8 cellular contexts compared by ENCODE assay signal in genomic region chr11:43852057-43852636, GRCh38. TPM values are rescaled to one million over a fixed set of nuclear protein-coding genes. Genes with fewer than 3 reads are reported as not detected.
DNase-seq lines count a peak whose midpoint lies in the region; ATAC-seq and TF ChIP-seq lines count a peak whose summit lies in the region.

No MANE protein-coding gene starts in this region.

- DNase-seq in activated gamma-delta T cell treated with Interleukin-2 at 50 U/mL for 16 hours: peak; percentile 51
- no peak for DNase-seq in activated gamma-delta T cell (lab: John Stamatoyannopoulos, UW)
- DNase-seq in NCI-H1930 (lab: John Stamatoyannopoulos, UW): peak; percentile 54 to 71
- DNase-seq in WTC11 (ENCODE audit: low spot score): peak; percentile 77
- peak; percentile 22 for DNase-seq in central memory CD4-positive, alpha-beta T cell
- DNase-seq in left lung: peak in 1 of 2 donors; percentile 34
- peak; percentile 17 to 62 (median 35) for DNase-seq in stimulated activated CD4-positive, alpha-beta T cell treated with anti-CD3 and anti-CD28 coated beads, TNF-alpha, amount 100 ng/mL, for 24 hours (ENCODE audit: low read depth in 3 of 3)

- no peak overlapping the region for H3K27ac Mint-ChIP-seq in WTC11

- peaks cover 24% of the 10 kb centered on the region for H3K36me3 Mint-ChIP-seq in WTC11

- H3K4me3 ChIP-seq in left lung: no peak overlapping the region

- intact Hi-C loops in left lung (cut with DNase I): no loop called here

- peaks cover 0 to 22% of the 10 kb centered on the region in 2 donors for H3K36me3 ChIP-seq in left lung

- H3K9me3 Mint-ChIP-seq in WTC11: no peaks in the 10 kb centered on the region

- TF ChIP-seq CTCF in WTC11 (IDR thresholded peaks at IDR 0.05) (peak; percentile 76), left lung (IDR thresholded peaks at IDR 0.05) (peak; percentile 67 to 71)

- H3K27me3 Mint-ChIP-seq in WTC11 (ENCODE audit: low read depth): no peaks in the 10 kb centered on the region

- POLR2A ChIA-PET in WTC11 (lab: Charles Lee): no interaction called here

- no peak overlapping the region for H3K27ac ChIP-seq in left lung

- H3K27me3 ChIP-seq in left lung: no peaks in the 10 kb centered on the region

- no peaks in the 10 kb centered on the region for H3K4me1 ChIP-seq in left lung

- H3K4me3 Mint-ChIP-seq in WTC11: no peak overlapping the region

- no peaks in the 10 kb centered on the region for H3K9me3 ChIP-seq in left lung

- CTCF ChIA-PET in WTC11 (lab: Charles Lee): interaction anchor here (0.6 to 2.2 kb wide), 49 partner anchors 9 to 354 kb away, joined by 3 to 35 read pairs (median 4); partner anchors contain the start of gene HSD17B12

- no peaks in the 10 kb centered on the region for H3K4me1 Mint-ChIP-seq in WTC11

- ATAC-seq in HG02678 (IDR thresholded peaks at IDR 0.05; ENCODE audit: unreplicated experiment) (peak; percentile 85), WTC11 (peak; percentile 97), left lung (peak; percentile 92)

TF ChIP-seq in WTC11, 78 proteins besides CTCF, POLR2A, EP300 and RAD21:
- TF ChIP-seq CBFB (CRISPR knock-in tag; IDR thresholded peaks at IDR 0.05; ENCODE audit: low read depth) (no peak), IRF2 (CRISPR knock-in tag; IDR thresholded peaks at IDR 0.05; ENCODE audit: borderline replicate concordance, low read depth) (no peak), MXD4 (CRISPR knock-in tag; IDR thresholded peaks at IDR 0.05; ENCODE audit: borderline replicate concordance) (no peak), ZNF121 (CRISPR knock-in tag; IDR thresholded peaks at IDR 0.05) (no peak), ATF1 (CRISPR knock-in tag; IDR thresholded peaks at IDR 0.05) (no peak), GABPB1 (CRISPR knock-in tag; IDR thresholded peaks at IDR 0.05) (no peak), GTF2I (CRISPR knock-in tag; conservative IDR thresholded peaks at IDR 0.05) (no peak)
- TF ChIP-seq, protein P1, sequence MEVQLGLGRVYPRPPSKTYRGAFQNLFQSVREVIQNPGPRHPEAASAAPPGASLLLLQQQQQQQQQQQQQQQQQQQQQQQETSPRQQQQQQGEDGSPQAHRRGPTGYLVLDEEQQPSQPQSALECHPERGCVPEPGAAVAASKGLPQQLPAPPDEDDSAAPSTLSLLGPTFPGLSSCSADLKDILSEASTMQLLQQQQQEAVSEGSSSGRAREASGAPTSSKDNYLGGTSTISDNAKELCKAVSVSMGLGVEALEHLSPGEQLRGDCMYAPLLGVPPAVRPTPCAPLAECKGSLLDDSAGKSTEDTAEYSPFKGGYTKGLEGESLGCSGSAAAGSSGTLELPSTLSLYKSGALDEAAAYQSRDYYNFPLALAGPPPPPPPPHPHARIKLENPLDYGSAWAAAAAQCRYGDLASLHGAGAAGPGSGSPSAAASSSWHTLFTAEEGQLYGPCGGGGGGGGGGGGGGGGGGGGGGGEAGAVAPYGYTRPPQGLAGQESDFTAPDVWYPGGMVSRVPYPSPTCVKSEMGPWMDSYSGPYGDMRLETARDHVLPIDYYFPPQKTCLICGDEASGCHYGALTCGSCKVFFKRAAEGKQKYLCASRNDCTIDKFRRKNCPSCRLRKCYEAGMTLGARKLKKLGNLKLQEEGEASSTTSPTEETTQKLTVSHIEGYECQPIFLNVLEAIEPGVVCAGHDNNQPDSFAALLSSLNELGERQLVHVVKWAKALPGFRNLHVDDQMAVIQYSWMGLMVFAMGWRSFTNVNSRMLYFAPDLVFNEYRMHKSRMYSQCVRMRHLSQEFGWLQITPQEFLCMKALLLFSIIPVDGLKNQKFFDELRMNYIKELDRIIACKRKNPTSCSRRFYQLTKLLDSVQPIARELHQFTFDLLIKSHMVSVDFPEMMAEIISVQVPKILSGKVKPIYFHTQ (CRISPR knock-in tag; IDR thresholded peaks at IDR 0.05): no peak
- TF ChIP-seq, protein P2, sequence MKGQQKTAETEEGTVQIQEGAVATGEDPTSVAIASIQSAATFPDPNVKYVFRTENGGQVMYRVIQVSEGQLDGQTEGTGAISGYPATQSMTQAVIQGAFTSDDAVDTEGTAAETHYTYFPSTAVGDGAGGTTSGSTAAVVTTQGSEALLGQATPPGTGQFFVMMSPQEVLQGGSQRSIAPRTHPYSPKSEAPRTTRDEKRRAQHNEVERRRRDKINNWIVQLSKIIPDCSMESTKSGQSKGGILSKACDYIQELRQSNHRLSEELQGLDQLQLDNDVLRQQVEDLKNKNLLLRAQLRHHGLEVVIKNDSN (CRISPR knock-in tag; IDR thresholded peaks at IDR 0.05): no peak
TF ChIP-seq in WTC11: peak in this region for 0.

RNA-seq across cellular contexts. Expression of gene ALKBH3, which starts 28.5 kb away (rescaled TPM):
- total RNA-seq in WTC11 (2021) (11.0 to 13.3 TPM (median 12.3 TPM) in 3 replicates), left lung (10 to 100 TPM; 28.8 to 36.6 TPM)
